ENCODE assay signal across 11 cellular contexts in the genomic region with DNA sequence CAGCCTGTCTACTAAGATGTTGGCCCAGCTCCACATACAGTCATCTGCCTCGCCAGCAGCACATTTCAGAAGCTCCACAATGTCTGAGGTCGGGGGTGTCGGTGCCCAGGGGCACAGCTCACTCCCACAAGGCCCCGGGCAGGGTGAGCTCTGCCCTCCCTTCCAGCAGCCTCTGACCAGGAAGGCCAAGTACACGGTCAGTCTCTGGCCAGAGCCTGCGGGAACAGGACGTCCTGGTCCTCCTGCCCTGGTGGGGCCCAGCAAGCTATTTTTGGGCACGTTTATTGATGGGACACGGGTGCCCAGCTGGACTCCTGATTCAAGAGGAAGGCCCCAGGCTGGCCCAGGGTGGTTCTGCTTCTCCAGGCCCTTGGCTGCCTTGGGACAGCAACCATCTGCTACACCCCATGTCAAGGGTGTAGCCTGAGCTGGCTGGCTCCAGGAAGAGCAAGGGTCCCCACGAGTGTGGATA.
DNase-seq lines count a peak whose midpoint lies in the region; ATAC-seq and TF ChIP-seq lines count a peak whose summit lies in the region.
"Had no signal": no experiment of that assay in that cellular context is flagged by ENCODE, and none has a peak within 500 bp of the region (broad histone marks: within the 10 kb centered on the region; RNA-seq: fewer than 3 reads in every experiment).

No MANE protein-coding gene starts in this region.

- ATAC-seq in psoas muscle (peak; percentile 53 to 79 (median 74)), HG03571 (IDR thresholded peaks at IDR 0.05; ENCODE audit: unreplicated experiment) (no peak), HG02870 (IDR thresholded peaks at IDR 0.05; ENCODE audit: unreplicated experiment) (no peak)

- peaks cover 47% of the 10 kb centered on the region for H3K4me1 Mint-ChIP-seq in CD14-positive monocyte

- H3K4me3 ChIP-seq in astrocyte of the spinal cord (ENCODE audit: low read depth, low read length) (no peak overlapping the region), right atrium auricular region (no peak overlapping the region), psoas muscle (no peak overlapping the region)
- H3K4me3 ChIP-seq: BLaER1 had no signal

- H3K36me3 ChIP-seq in right atrium auricular region (no peaks in the 10 kb centered on the region), psoas muscle (ENCODE audit: insufficient read depth in 1 of 2, low read depth in 1 of 2) (no peaks in the 10 kb centered on the region)
- H3K36me3 ChIP-seq: BLaER1 had no signal

- peaks cover 0 to 2% (median 0%) of the 10 kb centered on the region in 7 donors for H3K9me3 Mint-ChIP-seq in CD14-positive monocyte
- H3K9me3 Mint-ChIP-seq: activated naive CD8-positive, alpha-beta T cell treated with anti-CD3 and anti-CD28 coated beads, Interleukin-2, amount 10 ng/mL, durations not matched to agents 7 days and 5 days had no signal

- H3K4me1 ChIP-seq in right atrium auricular region (peaks cover 3 to 54% of the 10 kb centered on the region in 2 donors), psoas muscle (peaks cover 56% of the 10 kb centered on the region)

- TF ChIP-seq CTCF in CD14-positive monocyte (IDR thresholded peaks at IDR 0.05) (no peak), astrocyte of the spinal cord (IDR thresholded peaks at IDR 0.05; ENCODE audit: low read depth, low read length) (no peak), right atrium auricular region (IDR thresholded peaks at IDR 0.05) (no peak), psoas muscle (IDR thresholded peaks at IDR 0.05) (no peak)

- DNase-seq in CD14-positive monocyte (ENCODE audit: low spot score) (peak; percentile 57), astrocyte of the spinal cord (ENCODE audit: low read depth, low spot score) (peak; percentile 17), right atrium auricular region (ENCODE audit: low spot score) (peak; percentile 90), psoas muscle (peak; percentile 90 to 97), pons (ENCODE audit: low spot score) (no peak), SIG-M5 (lab: John Stamatoyannopoulos, UW) (no peak)
- DNase-seq: activated CD4-positive, alpha-beta T cell treated with anti-CD3 and anti-CD28 coated beads for 48 hours; activated naive CD8-positive, alpha-beta T cell treated with anti-CD3 and anti-CD28 coated beads, Interleukin-2, amount 10 ng/mL, durations not matched to agents 7 days and 5 days had no signal

- H3K9me3 ChIP-seq in right atrium auricular region: no peaks in the 10 kb centered on the region
- no peaks in the 10 kb centered on the region for H3K9me3 ChIP-seq in psoas muscle
- H3K9me3 ChIP-seq: BLaER1 had no signal

- in situ Hi-C loops in astrocyte of the spinal cord (cut with HindIII; ENCODE audit: low sequenced_read_pairs): no loop called here

- intact Hi-C loops in CD14-positive monocyte (cut with micrococcal nuclease): no loop called here
- intact Hi-C loops in psoas muscle (cut with DNase I): loop anchor here (5.0 kb wide), 2 partner anchors 103 to 203 kb away; partner anchors contain the start of gene CEBPB (in 1 of the 2)

- no peaks in the 10 kb centered on the region for H3K27me3 ChIP-seq in right atrium auricular region
- H3K27me3 ChIP-seq in psoas muscle (ENCODE audit: insufficient read depth in 3 of 3, low read length in 2 of 3): no peaks in the 10 kb centered on the region

- no peak overlapping the region for H3K4me3 Mint-ChIP-seq in CD14-positive monocyte
- H3K4me3 Mint-ChIP-seq: activated naive CD8-positive, alpha-beta T cell treated with anti-CD3 and anti-CD28 coated beads, Interleukin-2, amount 10 ng/mL, durations not matched to agents 7 days and 5 days had no signal

- peak overlapping the region; percentile 84 to 97 (median 92) for H3K27ac Mint-ChIP-seq in CD14-positive monocyte
- H3K27ac Mint-ChIP-seq: activated naive CD8-positive, alpha-beta T cell treated with anti-CD3 and anti-CD28 coated beads, Interleukin-2, amount 10 ng/mL, durations not matched to agents 7 days and 5 days had no signal

- H3K27ac ChIP-seq in right atrium auricular region (peak overlapping the region; percentile 92), psoas muscle (peak overlapping the region; percentile 97)
- H3K27ac ChIP-seq: BLaER1 had no signal

- peaks cover 0 to 5% (median 3%) of the 10 kb centered on the region in 3 donors for H3K27me3 Mint-ChIP-seq in CD14-positive monocyte (ENCODE audit: low read depth in 3 of 3)

- H3K36me3 Mint-ChIP-seq in CD14-positive monocyte: peaks cover 0 to 3% of the 10 kb centered on the region in 2 donors
- H3K36me3 Mint-ChIP-seq: activated naive CD8-positive, alpha-beta T cell treated with anti-CD3 and anti-CD28 coated beads, Interleukin-2, amount 10 ng/mL, durations not matched to agents 7 days and 5 days had no signal

- 12 to 24% (median 17%) methylated on average over 10 of the region's 10 CpGs for WGBS in psoas muscle, 3 donors

Comparison
In these comparisons a context has a peak if more than half of its experiments do, and no peak if none do; other contexts are left out.
1. DNase-seq: peak in CD14-positive monocyte (single experiment), astrocyte of the spinal cord (single experiment), right atrium auricular region (single experiment) and psoas muscle (2 of 2); none in pons (single experiment) and SIG-M5 (single experiment).
2. ATAC-seq: peak in psoas muscle (4 of 4); none in HG03571 (single experiment) and HG02870 (single experiment).
3. intact Hi-C loops: an anchor here in psoas muscle (5.0 kb wide); none called in CD14-positive monocyte.